Comparison of ENCODE assay signal across 7 cellular contexts in the genomic region with DNA sequence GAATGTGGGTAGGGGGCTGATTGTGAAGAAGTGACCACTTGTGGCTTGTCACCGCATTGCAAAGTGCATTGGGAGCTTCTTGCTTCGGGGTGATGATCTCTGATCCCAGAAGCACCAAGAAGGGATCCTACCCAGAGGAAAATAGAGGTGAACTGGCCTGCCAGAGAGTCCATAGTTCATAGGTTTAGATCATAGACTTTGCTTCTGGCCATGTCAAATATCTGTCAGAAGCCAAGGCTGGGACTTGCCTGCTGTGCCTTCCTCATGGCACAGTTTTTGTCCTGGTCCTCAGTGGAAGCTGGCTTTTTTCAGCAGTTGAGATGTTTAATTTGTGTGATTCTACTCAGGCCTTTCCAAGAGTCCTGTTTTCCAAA. TPM values are rescaled to one million over a fixed set of nuclear protein-coding genes. Genes with fewer than 3 reads are reported as not detected.
DNase-seq lines count a peak whose midpoint lies in the region; ATAC-seq and TF ChIP-seq lines count a peak whose summit lies in the region.

No MANE protein-coding gene starts in this region.

- no peak for TF ChIP-seq CTCF in HFFc6 (IDR thresholded peaks at IDR 0.05)

- peak overlapping the region; percentile 37 for H3K9ac ChIP-seq in iPS-15b (ENCODE audit: low read depth, low read length)

- POLR2A ChIA-PET in activated CD4-positive, alpha-beta memory T cell treated with anti-CD3 and anti-CD28 coated beads for 36 hours (lab: Charles Lee), result interaction anchor here (1.9 to 3.1 kb wide), 3 partner anchors 14 to 23 kb away, joined by 8 to 22 read pairs (median 9); a partner anchor contains a TSS

- H3K27ac Mint-ChIP-seq in HFFc6, result peak overlapping the region; percentile 84
- peak overlapping the region; percentile 77 for H3K27ac Mint-ChIP-seq in activated CD4-positive, alpha-beta memory T cell treated with anti-CD3 and anti-CD28 coated beads for 36 hours
- H3K27ac Mint-ChIP-seq in stimulated activated memory B cell treated with anti-CD40 and anti-IgM and Interleukin-4, amounts not matched to agents 10 μg/mL and 1 μg/mL and 100 μg/mL, for 72 hours, result peak overlapping the region; percentile 96

- peaks cover 4% of the 10 kb centered on the region; the same call in 1 of the 2 replicates for H3K27me3 Mint-ChIP-seq in HFFc6 (ENCODE audit: insufficient read depth)
- H3K27me3 Mint-ChIP-seq in activated CD4-positive, alpha-beta memory T cell treated with anti-CD3 and anti-CD28 coated beads for 36 hours, result no peaks in the 10 kb centered on the region
- H3K27me3 Mint-ChIP-seq in stimulated activated memory B cell treated with anti-CD40 and anti-IgM and Interleukin-4, amounts not matched to agents 10 μg/mL and 1 μg/mL and 100 μg/mL, for 72 hours, result no peaks in the 10 kb centered on the region

- H3K4me3 Mint-ChIP-seq in HFFc6, result peak overlapping the region; percentile 100
- H3K4me3 Mint-ChIP-seq in activated CD4-positive, alpha-beta memory T cell treated with anti-CD3 and anti-CD28 coated beads for 36 hours, result peak overlapping the region; percentile 98
- peak overlapping the region; percentile 94 for H3K4me3 Mint-ChIP-seq in stimulated activated memory B cell treated with anti-CD40 and anti-IgM and Interleukin-4, amounts not matched to agents 10 μg/mL and 1 μg/mL and 100 μg/mL, for 72 hours

- ATAC-seq in stimulated activated memory B cell treated with anti-CD40 and anti-IgM and Interleukin-4, amounts not matched to agents 10 μg/mL and 1 μg/mL and 100 μg/mL, for 72 hours, result no peak
- no peak for ATAC-seq in GM18909 (IDR thresholded peaks at IDR 0.05; ENCODE audit: poor library complexity, unreplicated experiment)

- H3K9me3 ChIP-seq in iPS-15b (ENCODE audit: control insufficient read depth, insufficient read depth, low read length), result no peaks in the 10 kb centered on the region

- intact Hi-C loops in activated CD4-positive, alpha-beta memory T cell treated with anti-CD3 and anti-CD28 coated beads for 36 hours (cut with micrococcal nuclease), result no loop called here

- CTCF ChIA-PET in activated CD4-positive, alpha-beta memory T cell treated with anti-CD3 and anti-CD28 coated beads for 36 hours (lab: Charles Lee), result interaction anchor here (0.7 to 1.7 kb wide), 8 partner anchors 13 to 57 kb away, joined by 3 to 8 read pairs (median 4); a partner anchor contains a TSS

- peaks cover 19% of the 10 kb centered on the region for H3K36me3 Mint-ChIP-seq in HFFc6 (ENCODE audit: low read depth)
- peaks cover 18% of the 10 kb centered on the region for H3K36me3 Mint-ChIP-seq in activated CD4-positive, alpha-beta memory T cell treated with anti-CD3 and anti-CD28 coated beads for 36 hours
- peaks cover 29% of the 10 kb centered on the region for H3K36me3 Mint-ChIP-seq in stimulated activated memory B cell treated with anti-CD40 and anti-IgM and Interleukin-4, amounts not matched to agents 10 μg/mL and 1 μg/mL and 100 μg/mL, for 72 hours

- H3K4me1 ChIP-seq in iPS-15b (ENCODE audit: control insufficient read depth, insufficient read depth, low read length), result peaks cover 4% of the 10 kb centered on the region

- H3K4me3 ChIP-seq in iPS-15b (ENCODE audit: low read depth, low read length), result peak overlapping the region; percentile 79

- DNase-seq in HFFc6, result no peak
- DNase-seq in activated CD4-positive, alpha-beta memory T cell treated with anti-CD3 and anti-CD28 coated beads for 36 hours, result no peak
- DNase-seq in stimulated activated CD4-positive, alpha-beta T cell treated with anti-CD3 and anti-CD28 coated beads, Interleukin-4, amount 100 ng/mL, for 1 hour, result no peak
- DNase-seq in NCI-H1092 treated with DMSO at 0.1 percent for 48 hours (lab: John Stamatoyannopoulos, UW), result no peak

- H3K4me1 Mint-ChIP-seq in HFFc6 (ENCODE audit: low read depth), result peaks cover 32% of the 10 kb centered on the region
- peaks cover 31% of the 10 kb centered on the region for H3K4me1 Mint-ChIP-seq in activated CD4-positive, alpha-beta memory T cell treated with anti-CD3 and anti-CD28 coated beads for 36 hours (ENCODE audit: low read depth)
- H3K4me1 Mint-ChIP-seq in stimulated activated memory B cell treated with anti-CD40 and anti-IgM and Interleukin-4, amounts not matched to agents 10 μg/mL and 1 μg/mL and 100 μg/mL, for 72 hours, result peaks cover 55% of the 10 kb centered on the region

- H3K36me3 ChIP-seq in iPS-15b (ENCODE audit: control insufficient read depth, insufficient read depth, low read length), result peaks cover 17% of the 10 kb centered on the region

- no peaks in the 10 kb centered on the region for H3K9me3 Mint-ChIP-seq in HFFc6
- H3K9me3 Mint-ChIP-seq in activated CD4-positive, alpha-beta memory T cell treated with anti-CD3 and anti-CD28 coated beads for 36 hours, result no peaks in the 10 kb centered on the region
- no peaks in the 10 kb centered on the region for H3K9me3 Mint-ChIP-seq in stimulated activated memory B cell treated with anti-CD40 and anti-IgM and Interleukin-4, amounts not matched to agents 10 μg/mL and 1 μg/mL and 100 μg/mL, for 72 hours

- H3K27me3 ChIP-seq in iPS-15b (ENCODE audit: control insufficient read depth, insufficient read depth, low read length), result no peaks in the 10 kb centered on the region

RNA-seq across cellular contexts. Expression of a gene that starts 1.1 kb away (rescaled TPM):
- 10 to 100 TPM; 47.2 to 62.6 (median 55.3) TPM for total RNA-seq in HFFc6 (2021; fragmentation: NEBNext Ultra II Directional; extraction: Animal tissue kit (Norgen Biotek cat#: 25700))
- total RNA-seq in activated CD4-positive, alpha-beta memory T cell treated with anti-CD3 and anti-CD28 coated beads for 36 hours, result 10 to 100 TPM; 45.1 to 46.2 TPM

RNA-seq across cellular contexts. Expression of a gene that starts 4.7 kb away (rescaled TPM):
- 10 to 100 TPM; 27.1 to 34.7 (median 30.6) TPM for total RNA-seq in HFFc6 (2021; fragmentation: NEBNext Ultra II Directional; extraction: Animal tissue kit (Norgen Biotek cat#: 25700))
- 10 to 100 TPM; 35.3 to 37.6 TPM for total RNA-seq in activated CD4-positive, alpha-beta memory T cell treated with anti-CD3 and anti-CD28 coated beads for 36 hours

RNA-seq across cellular contexts. Expression of a gene that starts 24.9 kb away (rescaled TPM):
- 10 to 100 TPM; 18.9 to 21.5 (median 20.3) TPM for total RNA-seq in HFFc6 (2021; fragmentation: NEBNext Ultra II Directional; extraction: Animal tissue kit (Norgen Biotek cat#: 25700))
- total RNA-seq in activated CD4-positive, alpha-beta memory T cell treated with anti-CD3 and anti-CD28 coated beads for 36 hours, result 10 to 100 TPM; 57.5 to 62.1 TPM

RNA-seq across cellular contexts. Expression of a gene that starts 42.3 kb away (rescaled TPM):
- total RNA-seq in HFFc6 (2021; fragmentation: NEBNext Ultra II Directional; extraction: Animal tissue kit (Norgen Biotek cat#: 25700)), result 100 to 1,000 TPM in 1 of 6 experiments, 10 to 100 TPM in 5; 90.8 to 108 (median 97.7) TPM
- 10 to 100 TPM; 88.3 to 90.7 TPM for total RNA-seq in activated CD4-positive, alpha-beta memory T cell treated with anti-CD3 and anti-CD28 coated beads for 36 hours
